Comparison of ENCODE assay signal across 27 cellular contexts in the genomic region with DNA sequence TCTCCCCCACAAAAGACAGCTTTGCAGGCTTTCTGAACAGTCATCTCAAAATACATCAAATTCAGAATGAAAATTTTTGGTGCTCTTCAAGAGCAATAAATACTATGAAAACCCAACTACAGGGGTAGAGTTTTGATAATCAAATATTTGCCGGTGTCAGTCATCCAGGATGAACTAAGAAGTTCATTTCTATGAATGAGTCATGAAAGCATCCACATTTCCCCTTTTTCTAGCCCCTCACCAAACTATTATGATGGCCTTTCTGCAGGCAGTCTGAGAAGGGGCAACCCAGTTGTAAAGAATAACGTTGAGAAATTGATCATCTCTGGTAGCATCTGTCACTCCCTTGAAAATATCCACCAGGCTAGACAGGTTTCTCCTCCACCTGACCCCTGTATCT. TPM values are rescaled to one million over a fixed set of nuclear protein-coding genes. Genes with fewer than 3 reads are reported as not detected.
A peak's percentile ranks its signal among the peaks of the same experiment; 100 is the strongest.
DNase-seq lines count a peak whose midpoint lies in the region; ATAC-seq and TF ChIP-seq lines count a peak whose summit lies in the region.
"Had no signal": no experiment of that assay in that cellular context is flagged by ENCODE, and none has a peak within 500 bp of the region (broad histone marks: within the 10 kb centered on the region; RNA-seq: fewer than 3 reads in every experiment).

No MANE protein-coding gene starts in this region.

- H3K4me3 ChIP-seq in CD4-positive, CD25-positive, alpha-beta regulatory T cell (ENCODE audit: low read depth, low read length): no peak overlapping the region
- H3K4me3 ChIP-seq in DOHH2 (ENCODE audit: low read length): 0 out of 2 replicates have a peak overlapping the region, but pooled peaks have one; percentile 3
- H3K4me3 ChIP-seq in right cardiac atrium (ENCODE audit: low read length): no peak overlapping the region
- H3K4me3 ChIP-seq: HAP-1, left ventricle myocardium inferior, Peyer's patch, right lobe of liver, stomach, tibial nerve had no signal

- H3K79me2 ChIP-seq in DOHH2 (ENCODE audit: control insufficient read depth, low read length): peaks cover 18% of the 10 kb centered on the region

- 0 out of 2 replicates have a peak, but pooled peaks cover 4% of the 10 kb centered on the region for H4K20me1 ChIP-seq in DOHH2 (ENCODE audit: control insufficient read depth, insufficient read depth, low read depth, low read length)

- H3K9me3 ChIP-seq in CD4-positive, CD25-positive, alpha-beta regulatory T cell (ENCODE audit: control insufficient read depth in 2 of 2, low read length in 2 of 2): no peaks in the 10 kb centered on the region
- H3K9me3 ChIP-seq in DOHH2 (ENCODE audit: control insufficient read depth, insufficient read depth, low read length) (no peaks in the 10 kb centered on the region), right cardiac atrium (ENCODE audit: control insufficient read depth, low read length) (no peaks in the 10 kb centered on the region)
- H3K9me3 ChIP-seq: HAP-1, left ventricle myocardium inferior, Peyer's patch, right lobe of liver, stomach, tibial nerve had no signal

- peak overlapping the region; percentile 5 to 42 (median 25) for H3K27ac Mint-ChIP-seq in CD4-positive, CD25-positive, alpha-beta regulatory T cell
- H3K27ac Mint-ChIP-seq in activated CD4-positive, alpha-beta memory T cell treated with anti-CD3 and anti-CD28 coated beads for 36 hours: peak overlapping the region; percentile 42
- H3K27ac Mint-ChIP-seq in naive thymus-derived CD8-positive, alpha-beta T cell: peak overlapping the region in 9 of 10 donors; percentile 44 to 81 (median 63)
- H3K27ac Mint-ChIP-seq in activated T-helper 2 cell treated with anti-CD3 and anti-CD28 coated beads, Interferon-gamma antibody, Interleukin-2, Interleukin-4, amounts not matched to agents 10 μg/mL and 5 μg/mL and 100 μg/mL, durations not matched to agents 14 hours and 24 hours and 36 hours: no peak overlapping the region
- H3K27ac Mint-ChIP-seq: activated CD8-positive, alpha-beta memory T cell treated with anti-CD3 and anti-CD28 coated beads, Interleukin-2, amount 10 ng/mL, durations not matched to agents 7 days and 5 days had no signal

- no peaks in the 10 kb centered on the region for H3K36me3 ChIP-seq in CD4-positive, CD25-positive, alpha-beta regulatory T cell (ENCODE audit: control insufficient read depth, insufficient read depth, low read length)
- H3K36me3 ChIP-seq in DOHH2 (ENCODE audit: control insufficient read depth, low read length): peaks cover 3% of the 10 kb centered on the region; the same call in 1 of the 2 replicates
- H3K36me3 ChIP-seq: HAP-1, left ventricle myocardium inferior, Peyer's patch, right lobe of liver, stomach, tibial nerve had no signal

- intact Hi-C loops in activated CD4-positive, alpha-beta memory T cell treated with anti-CD3 and anti-CD28 coated beads for 36 hours (cut with micrococcal nuclease): no loop called here
- intact Hi-C loops in activated T-helper 2 cell treated with anti-CD3 and anti-CD28 coated beads, Interferon-gamma antibody, Interleukin-2, Interleukin-4, amounts not matched to agents 10 μg/mL and 5 μg/mL and 100 μg/mL, durations not matched to agents 14 hours and 24 hours and 36 hours (cut with micrococcal nuclease): no loop called here
- intact Hi-C loops in right cardiac atrium (cut with DNase I): no loop called here

- peaks cover 6 to 37% (median 13%) of the 10 kb centered on the region in 4 donors for H3K4me1 Mint-ChIP-seq in CD4-positive, CD25-positive, alpha-beta regulatory T cell
- peaks cover 35% of the 10 kb centered on the region for H3K4me1 Mint-ChIP-seq in activated CD4-positive, alpha-beta memory T cell treated with anti-CD3 and anti-CD28 coated beads for 36 hours (ENCODE audit: low read depth)
- peaks cover 7 to 32% (median 27%) of the 10 kb centered on the region in 4 donors for H3K4me1 Mint-ChIP-seq in naive thymus-derived CD8-positive, alpha-beta T cell
- peaks cover 25% of the 10 kb centered on the region for H3K4me1 Mint-ChIP-seq in activated T-helper 2 cell treated with anti-CD3 and anti-CD28 coated beads, Interferon-gamma antibody, Interleukin-2, Interleukin-4, amounts not matched to agents 10 μg/mL and 5 μg/mL and 100 μg/mL, durations not matched to agents 14 hours and 24 hours and 36 hours (ENCODE audit: low read depth)

- H3K27me3 Mint-ChIP-seq in CD4-positive, CD25-positive, alpha-beta regulatory T cell: no peaks in the 10 kb centered on the region
- no peaks in the 10 kb centered on the region for H3K27me3 Mint-ChIP-seq in activated CD4-positive, alpha-beta memory T cell treated with anti-CD3 and anti-CD28 coated beads for 36 hours
- H3K27me3 Mint-ChIP-seq in naive thymus-derived CD8-positive, alpha-beta T cell: no peaks in the 10 kb centered on the region
- H3K27me3 Mint-ChIP-seq in activated T-helper 2 cell treated with anti-CD3 and anti-CD28 coated beads, Interferon-gamma antibody, Interleukin-2, Interleukin-4, amounts not matched to agents 10 μg/mL and 5 μg/mL and 100 μg/mL, durations not matched to agents 14 hours and 24 hours and 36 hours (ENCODE audit: low read depth): no peaks in the 10 kb centered on the region
- H3K27me3 Mint-ChIP-seq: activated CD8-positive, alpha-beta memory T cell treated with anti-CD3 and anti-CD28 coated beads, Interleukin-2, amount 10 ng/mL, durations not matched to agents 7 days and 5 days had no signal

- DNase-seq in CD4-positive, CD25-positive, alpha-beta regulatory T cell: no peak
- DNase-seq in activated CD4-positive, alpha-beta memory T cell treated with anti-CD3 and anti-CD28 coated beads for 36 hours: peak; percentile 17
- no peak for DNase-seq in naive thymus-derived CD8-positive, alpha-beta T cell
- no peak for DNase-seq in activated T-helper 2 cell treated with anti-CD3 and anti-CD28 coated beads, Interferon-gamma antibody, Interleukin-2, Interleukin-4, amounts not matched to agents 10 μg/mL and 5 μg/mL and 100 μg/mL, durations not matched to agents 14 hours and 24 hours and 36 hours (ENCODE audit: low spot score)
- DNase-seq in right cardiac atrium: no peak
- no peak for DNase-seq in NCI-H524 (lab: John Stamatoyannopoulos, UW)
- DNase-seq: activated CD8-positive, alpha-beta memory T cell treated with anti-CD3 and anti-CD28 coated beads, Interleukin-2, amount 10 ng/mL, durations not matched to agents 7 days and 5 days; activated effector memory CD4-positive, alpha-beta T cell treated with Interleukin-2 at 50 U/mL for 16 hours; DMS53; effector memory CD4-positive, alpha-beta T cell; foreskin keratinocyte; GDM1; left ventricle myocardium inferior; NCI-H146; NCI-H510A; NK-92 treated with Interleukin-12 subunit alpha and Interleukin-12 subunit beta, amount 100 ng/mL, for 24 hours; Peyer's patch; right lobe of liver; SIG-M5; stimulated activated CD4-positive, alpha-beta T cell treated with anti-CD3 and anti-CD28 coated beads, Interleukin-12 subunit alpha, Interleukin-12 subunit beta, amount 100 ng/mL, for 4 hours; stimulated activated CD4-positive, alpha-beta T cell treated with anti-CD3 and anti-CD28 coated beads, Interleukin-4, amount 100 ng/mL, for 4 hours; stomach; T-helper 1 cell had no signal

- ATAC-seq in CD4-positive, CD25-positive, alpha-beta regulatory T cell (ENCODE audit: low read depth in 2 of 2): no peak
- ATAC-seq in naive thymus-derived CD8-positive, alpha-beta T cell: no peak
- ATAC-seq in right cardiac atrium: no peak
- ATAC-seq: activated CD8-positive, alpha-beta memory T cell treated with anti-CD3 and anti-CD28 coated beads, Interleukin-2, amount 10 ng/mL, durations not matched to agents 7 days and 5 days; foreskin keratinocyte; right lobe of liver had no signal

- no peak overlapping the region for H3K27ac ChIP-seq in CD4-positive, CD25-positive, alpha-beta regulatory T cell (ENCODE audit: insufficient read depth, low read length, poor library complexity, severe bottlenecking)
- H3K27ac ChIP-seq in DOHH2 (ENCODE audit: low read depth, low read length) (no peak overlapping the region), right cardiac atrium (ENCODE audit: low read length) (no peak overlapping the region)
- H3K27ac ChIP-seq: foreskin keratinocyte, left ventricle myocardium inferior, Peyer's patch, right lobe of liver, stomach, tibial nerve had no signal

- peak overlapping the region; percentile 95 for H3K4me2 ChIP-seq in DOHH2 (ENCODE audit: low read length)

- H3K9me2 ChIP-seq in DOHH2 (replicated peaks; ENCODE audit: control insufficient read depth, low read length): no peaks in the 10 kb centered on the region

- no peaks in the 10 kb centered on the region for H3K9me3 Mint-ChIP-seq in CD4-positive, CD25-positive, alpha-beta regulatory T cell
- no peaks in the 10 kb centered on the region for H3K9me3 Mint-ChIP-seq in activated CD4-positive, alpha-beta memory T cell treated with anti-CD3 and anti-CD28 coated beads for 36 hours
- no peaks in the 10 kb centered on the region for H3K9me3 Mint-ChIP-seq in naive thymus-derived CD8-positive, alpha-beta T cell
- no peaks in the 10 kb centered on the region for H3K9me3 Mint-ChIP-seq in activated T-helper 2 cell treated with anti-CD3 and anti-CD28 coated beads, Interferon-gamma antibody, Interleukin-2, Interleukin-4, amounts not matched to agents 10 μg/mL and 5 μg/mL and 100 μg/mL, durations not matched to agents 14 hours and 24 hours and 36 hours

- peak overlapping the region in 2 of 4 donors; percentile 58 to 77 for H3K4me3 Mint-ChIP-seq in CD4-positive, CD25-positive, alpha-beta regulatory T cell
- no peak overlapping the region for H3K4me3 Mint-ChIP-seq in activated CD4-positive, alpha-beta memory T cell treated with anti-CD3 and anti-CD28 coated beads for 36 hours
- peak overlapping the region in 1 of 10 donors; percentile 52 for H3K4me3 Mint-ChIP-seq in naive thymus-derived CD8-positive, alpha-beta T cell
- no peak overlapping the region for H3K4me3 Mint-ChIP-seq in activated T-helper 2 cell treated with anti-CD3 and anti-CD28 coated beads, Interferon-gamma antibody, Interleukin-2, Interleukin-4, amounts not matched to agents 10 μg/mL and 5 μg/mL and 100 μg/mL, durations not matched to agents 14 hours and 24 hours and 36 hours (ENCODE audit: low read depth)
- H3K4me3 Mint-ChIP-seq: activated CD8-positive, alpha-beta memory T cell treated with anti-CD3 and anti-CD28 coated beads, Interleukin-2, amount 10 ng/mL, durations not matched to agents 7 days and 5 days had no signal

- CTCF ChIA-PET in activated CD4-positive, alpha-beta memory T cell treated with anti-CD3 and anti-CD28 coated beads for 36 hours (lab: Charles Lee): interaction anchor here (0.7 to 1.5 kb wide), 2 partner anchors 128 to 130 kb away, joined by 3 to 4 read pairs; no protein-coding TSS in a partner anchor

- POLR2A ChIA-PET in activated CD4-positive, alpha-beta memory T cell treated with anti-CD3 and anti-CD28 coated beads for 36 hours (lab: Charles Lee): no interaction called here
- POLR2A ChIA-PET in naive thymus-derived CD8-positive, alpha-beta T cell (lab: Charles Lee): interaction anchor here (0.9 kb wide), 1 partner anchor 145 kb away, joined by 3 read pairs; the partner anchor contains the start of gene EMC4

- TF ChIP-seq CTCF in DOHH2 (IDR thresholded peaks at IDR 0.05; ENCODE audit: low read depth, low read length, poor library complexity, severe bottlenecking): no peak

- H3K36me3 Mint-ChIP-seq in CD4-positive, CD25-positive, alpha-beta regulatory T cell: no peaks in the 10 kb centered on the region
- no peaks in the 10 kb centered on the region for H3K36me3 Mint-ChIP-seq in activated CD4-positive, alpha-beta memory T cell treated with anti-CD3 and anti-CD28 coated beads for 36 hours
- no peaks in the 10 kb centered on the region for H3K36me3 Mint-ChIP-seq in naive thymus-derived CD8-positive, alpha-beta T cell
- no peaks in the 10 kb centered on the region for H3K36me3 Mint-ChIP-seq in activated T-helper 2 cell treated with anti-CD3 and anti-CD28 coated beads, Interferon-gamma antibody, Interleukin-2, Interleukin-4, amounts not matched to agents 10 μg/mL and 5 μg/mL and 100 μg/mL, durations not matched to agents 14 hours and 24 hours and 36 hours (ENCODE audit: low read depth)

- H3K27me3 ChIP-seq in CD4-positive, CD25-positive, alpha-beta regulatory T cell (ENCODE audit: control insufficient read depth, insufficient read depth, low read length): no peaks in the 10 kb centered on the region
- H3K27me3 ChIP-seq in DOHH2 (ENCODE audit: control insufficient read depth, low read length) (no peaks in the 10 kb centered on the region), right cardiac atrium (ENCODE audit: control insufficient read depth, insufficient read depth) (no peaks in the 10 kb centered on the region)
- H3K27me3 ChIP-seq: foreskin keratinocyte, Peyer's patch, right lobe of liver, stomach, tibial nerve had no signal

- H3K4me1 ChIP-seq in CD4-positive, CD25-positive, alpha-beta regulatory T cell (ENCODE audit: control insufficient read depth, insufficient read depth, low read length, poor library complexity, severe bottlenecking): peaks cover 24% of the 10 kb centered on the region
- H3K4me1 ChIP-seq in DOHH2 (ENCODE audit: control insufficient read depth, low read length) (peaks cover 44% of the 10 kb centered on the region), right cardiac atrium (ENCODE audit: control insufficient read depth, insufficient read depth, low read length) (peaks cover under 1% of the 10 kb centered on the region)

- peaks cover 18% of the 10 kb centered on the region for H3F3A ChIP-seq in DOHH2 (ENCODE audit: control insufficient read depth, insufficient read depth)

- WGBS in right cardiac atrium: 78% methylated on average over 2 of the region's 2 CpGs

RNA-seq across cellular contexts. Expression of gene LPCAT4, which starts 3.1 kb away (rescaled TPM):
- total RNA-seq in CD4-positive, CD25-positive, alpha-beta regulatory T cell: 83.2 TPM
- polyA plus RNA-seq in CD4-positive, CD25-positive, alpha-beta regulatory T cell: 10 to 100 TPM; 13.2 to 15.4 (median 14.7) TPM
- 10 to 100 TPM; 62.5 to 71.3 TPM for total RNA-seq in activated CD4-positive, alpha-beta memory T cell treated with anti-CD3 and anti-CD28 coated beads for 36 hours
- total RNA-seq in naive thymus-derived CD8-positive, alpha-beta T cell: 10 to 100 TPM; 63.9 to 66.3 TPM
- polyA plus RNA-seq in naive thymus-derived CD8-positive, alpha-beta T cell: 10 to 100 TPM in 1 of 3 donors, 1 to 10 TPM in 2; 5.3 to 10.4 (median 8.2) TPM
- total RNA-seq in activated T-helper 2 cell treated with anti-CD3 and anti-CD28 coated beads, Interferon-gamma antibody, Interleukin-2, Interleukin-4, amounts not matched to agents 10 μg/mL and 5 μg/mL and 100 μg/mL, durations not matched to agents 14 hours and 24 hours and 36 hours: 70.9 and 76.1 TPM in 2 replicates
- 10 to 100 TPM; 24.1 to 44.9 (median 39.7) TPM for total RNA-seq in right cardiac atrium
- polyA plus RNA-seq in right cardiac atrium: 36.8 TPM

RNA-seq across cellular contexts. Expression of gene NUTM1, which starts 27.0 kb away (rescaled TPM):
- total RNA-seq in CD4-positive, CD25-positive, alpha-beta regulatory T cell: not detected
- not detected for polyA plus RNA-seq in CD4-positive, CD25-positive, alpha-beta regulatory T cell
- total RNA-seq in activated CD4-positive, alpha-beta memory T cell treated with anti-CD3 and anti-CD28 coated beads for 36 hours: not detected
- total RNA-seq in naive thymus-derived CD8-positive, alpha-beta T cell: not detected
- not detected for polyA plus RNA-seq in naive thymus-derived CD8-positive, alpha-beta T cell
- total RNA-seq in activated T-helper 2 cell treated with anti-CD3 and anti-CD28 coated beads, Interferon-gamma antibody, Interleukin-2, Interleukin-4, amounts not matched to agents 10 μg/mL and 5 μg/mL and 100 μg/mL, durations not matched to agents 14 hours and 24 hours and 36 hours: not detected in 2 replicates
- total RNA-seq in right cardiac atrium: not detected
- polyA plus RNA-seq in right cardiac atrium: not detected
- total RNA-seq: activated CD8-positive, alpha-beta memory T cell treated with anti-CD3 and anti-CD28 coated beads, Interleukin-2, amount 10 ng/mL, durations not matched to agents 7 days and 5 days; foreskin keratinocyte; left ventricle myocardium inferior; Peyer's patch; right lobe of liver; stomach; tibial nerve had no signal
- polyA plus RNA-seq: esophagus, foreskin keratinocyte had no signal

RNA-seq across cellular contexts. Expression of gene NOP10, which starts 27.2 kb away (rescaled TPM):
- 54.1 TPM for total RNA-seq in CD4-positive, CD25-positive, alpha-beta regulatory T cell
- 100 to 1,000 TPM; 421 to 504 (median 464) TPM for polyA plus RNA-seq in CD4-positive, CD25-positive, alpha-beta regulatory T cell
- 100 to 1,000 TPM; 211 to 214 TPM for total RNA-seq in activated CD4-positive, alpha-beta memory T cell treated with anti-CD3 and anti-CD28 coated beads for 36 hours
- 10 to 100 TPM; 61.7 to 64.4 TPM for total RNA-seq in naive thymus-derived CD8-positive, alpha-beta T cell
- 100 to 1,000 TPM; 239 to 320 (median 257) TPM for polyA plus RNA-seq in naive thymus-derived CD8-positive, alpha-beta T cell
- total RNA-seq in activated T-helper 2 cell treated with anti-CD3 and anti-CD28 coated beads, Interferon-gamma antibody, Interleukin-2, Interleukin-4, amounts not matched to agents 10 μg/mL and 5 μg/mL and 100 μg/mL, durations not matched to agents 14 hours and 24 hours and 36 hours: 227 and 232 TPM in 2 replicates
- 100 to 1,000 TPM in 3 of 4 donors, 10 to 100 TPM in 1; 87.2 to 122 (median 106) TPM for total RNA-seq in right cardiac atrium
- polyA plus RNA-seq in right cardiac atrium: 206 TPM

RNA-seq across cellular contexts. Expression of gene SLC12A6, which starts 32.5 kb away (rescaled TPM):
- total RNA-seq in CD4-positive, CD25-positive, alpha-beta regulatory T cell: 150 TPM
- polyA plus RNA-seq in CD4-positive, CD25-positive, alpha-beta regulatory T cell: 10 to 100 TPM; 14.1 to 18.5 (median 14.5) TPM
- total RNA-seq in activated CD4-positive, alpha-beta memory T cell treated with anti-CD3 and anti-CD28 coated beads for 36 hours: 10 to 100 TPM; 18.4 to 18.5 TPM
- 100 to 1,000 TPM; 130 to 138 TPM for total RNA-seq in naive thymus-derived CD8-positive, alpha-beta T cell
- polyA plus RNA-seq in naive thymus-derived CD8-positive, alpha-beta T cell: 10 to 100 TPM in 1 of 3 donors, 1 to 10 TPM in 2; 4.0 to 13.3 (median 7.3) TPM
- 16.6 and 17.0 TPM in 2 replicates for total RNA-seq in activated T-helper 2 cell treated with anti-CD3 and anti-CD28 coated beads, Interferon-gamma antibody, Interleukin-2, Interleukin-4, amounts not matched to agents 10 μg/mL and 5 μg/mL and 100 μg/mL, durations not matched to agents 14 hours and 24 hours and 36 hours
- 10 to 100 TPM; 15.3 to 21.2 (median 17.5) TPM for total RNA-seq in right cardiac atrium
- polyA plus RNA-seq in right cardiac atrium: 8.1 TPM
